Comparison of ENCODE assay signal across 24 cellular contexts in genomic region chr17:28466521-28467048, GRCh38. TPM values are rescaled to one million over a fixed set of nuclear protein-coding genes. Genes with fewer than 3 reads are reported as not detected.
DNase-seq lines count a peak whose midpoint lies in the region; ATAC-seq, FAIRE-seq and TF ChIP-seq lines count a peak whose summit lies in the region.
"Had no signal": no experiment of that assay in that cellular context is flagged by ENCODE, and none has a peak within 500 bp of the region (broad histone marks: within the 10 kb centered on the region; RNA-seq: fewer than 3 reads in every experiment).

No MANE protein-coding gene starts in this region.

- no peak overlapping the region for H2BK5ac ChIP-seq in mesenchymal stem cell (ENCODE audit: low read depth, low read length, poor library complexity, severe bottlenecking)

- TF ChIP-seq EP300 in tibial nerve (IDR thresholded peaks at IDR 0.05) = no peak

- no peak overlapping the region for H2BK120ac ChIP-seq in mesenchymal stem cell (ENCODE audit: low read depth, low read length)

- peaks cover 53% of the 10 kb centered on the region for H3K27me3 Mint-ChIP-seq in astrocyte (ENCODE audit: low read depth, unreplicated experiment)

- H3K14ac ChIP-seq in mesenchymal stem cell (ENCODE audit: low read length in 2 of 2) = no peak overlapping the region

- peak overlapping the region in 10 of 11 experiments; percentile 7 to 72 (median 44); a peak in 18 of 22 replicates for H3K9ac ChIP-seq in BLaER1 treated with 17β-estradiol and CSF1 and Interleukin-3, amounts not matched to agents 10 nM and 100 nM
- H3K9ac ChIP-seq in astrocyte (ENCODE audit: low read length) (no peak overlapping the region), mesenchymal stem cell (ENCODE audit: low read length) (no peak overlapping the region)
- H3K9ac ChIP-seq: parathyroid adenoma had no signal

- H3K4me1 ChIP-seq in BLaER1 treated with 17β-estradiol and CSF1 and Interleukin-3, amounts not matched to agents 10 nM and 100 nM = peaks cover 30 to 78% (median 69%) of the 10 kb centered on the region in 10 experiments
- H3K4me1 ChIP-seq in astrocyte (ENCODE audit: insufficient read depth, low read length) (no peaks in the 10 kb centered on the region), mesenchymal stem cell (ENCODE audit: control insufficient read depth, insufficient read depth, low read depth, low read length) (no peaks in the 10 kb centered on the region), tibial nerve (no peaks in the 10 kb centered on the region)
- H3K4me1 ChIP-seq: parathyroid adenoma, vagina had no signal

- no peak overlapping the region for H2AK5ac ChIP-seq in mesenchymal stem cell (ENCODE audit: low read length, severe bottlenecking)

- H4K20me1 ChIP-seq in BLaER1 treated with 17β-estradiol and CSF1 and Interleukin-3, amounts not matched to agents 10 nM and 100 nM = no peaks in the 10 kb centered on the region
- no peaks in the 10 kb centered on the region for H4K20me1 ChIP-seq in astrocyte (ENCODE audit: insufficient read depth, low read length)

- H3K4me1 Mint-ChIP-seq in astrocyte (ENCODE audit: low read depth, unreplicated experiment) = peaks cover 24% of the 10 kb centered on the region
- H3K4me1 Mint-ChIP-seq: naive thymus-derived CD8-positive, alpha-beta T cell had no signal

- TF ChIP-seq CTCF in astrocyte (IDR thresholded peaks at IDR 0.05; ENCODE audit: insufficient read depth, low read depth, low read length) = no peak
- TF ChIP-seq CTCF in tibial nerve (IDR thresholded peaks at IDR 0.05) = no peak

- H3K4me2 ChIP-seq in BLaER1 treated with 17β-estradiol and CSF1 and Interleukin-3, amounts not matched to agents 10 nM and 100 nM = peak overlapping the region; percentile 54 to 94 (median 84)
- H3K4me2 ChIP-seq in astrocyte (ENCODE audit: low read length) = no peak overlapping the region
- H3K4me2 ChIP-seq in mesenchymal stem cell (ENCODE audit: low read length, poor library complexity, severe bottlenecking) = no peak overlapping the region

- no peaks in the 10 kb centered on the region for H3K9me3 ChIP-seq in BLaER1 treated with 17β-estradiol and CSF1 and Interleukin-3, amounts not matched to agents 10 nM and 100 nM (replicated peaks in 1 of 11)
- H3K9me3 ChIP-seq in astrocyte (ENCODE audit: insufficient read depth, low read depth, low read length) = no peaks in the 10 kb centered on the region
- H3K9me3 ChIP-seq in mesenchymal stem cell (ENCODE audit: control insufficient read depth, low read length) = no peaks in the 10 kb centered on the region
- no peaks in the 10 kb centered on the region for H3K9me3 ChIP-seq in tibial nerve
- H3K9me3 ChIP-seq: lower lobe of right lung, vagina had no signal

- H3K36me3 ChIP-seq in BLaER1 treated with 17β-estradiol and CSF1 and Interleukin-3, amounts not matched to agents 10 nM and 100 nM = no peaks in the 10 kb centered on the region
- H3K36me3 ChIP-seq in astrocyte (ENCODE audit: insufficient read depth, low read length) (no peaks in the 10 kb centered on the region), mesenchymal stem cell (ENCODE audit: control insufficient read depth in 1 of 2, insufficient read depth in 2 of 2, low read depth in 1 of 2, low read length in 2 of 2) (no peaks in the 10 kb centered on the region), tibial nerve (no peaks in the 10 kb centered on the region)
- H3K36me3 ChIP-seq: lower lobe of right lung, vagina had no signal

- peak overlapping the region in 9 of 11 experiments; percentile 65 to 86 (median 78); a peak in 18 of 22 replicates for H3K27ac ChIP-seq in BLaER1 treated with 17β-estradiol and CSF1 and Interleukin-3, amounts not matched to agents 10 nM and 100 nM
- no peak overlapping the region for H3K27ac ChIP-seq in astrocyte (ENCODE audit: low read depth, low read length)
- no peak overlapping the region for H3K27ac ChIP-seq in mesenchymal stem cell (ENCODE audit: low read length, poor library complexity, severe bottlenecking)
- H3K27ac ChIP-seq in tibial nerve = no peak overlapping the region
- H3K27ac ChIP-seq: lower lobe of right lung, parathyroid adenoma, vagina had no signal

- H3K4me3 ChIP-seq in BLaER1 treated with 17β-estradiol and CSF1 and Interleukin-3, amounts not matched to agents 10 nM and 100 nM = peak overlapping the region in 4 of 10 experiments; percentile 2 to 39 (median 12); a peak in 2 of 20 replicates
- H3K4me3 ChIP-seq in astrocyte (ENCODE audit: insufficient read depth, low read depth, low read length) (no peak overlapping the region), mesenchymal stem cell (ENCODE audit: insufficient read depth in 1 of 2, low read depth in 1 of 2, low read length in 2 of 2) (no peak overlapping the region), tibial nerve (no peak overlapping the region)
- H3K4me3 ChIP-seq: lower lobe of right lung, vagina had no signal

- H2BK15ac ChIP-seq in mesenchymal stem cell (ENCODE audit: low read depth, poor library complexity, severe bottlenecking) = no peak overlapping the region

- H3K36me3 Mint-ChIP-seq in astrocyte (ENCODE audit: low read depth, unreplicated experiment) = no peaks in the 10 kb centered on the region
- H3K36me3 Mint-ChIP-seq: brain; CD8-positive, alpha-beta T cell; IgD-negative memory B cell; naive thymus-derived CD8-positive, alpha-beta T cell had no signal

- no peak overlapping the region for H3K27ac Mint-ChIP-seq in astrocyte (ENCODE audit: unreplicated experiment)
- H3K27ac Mint-ChIP-seq: brain; CD8-positive, alpha-beta T cell; dendritic cell treated with granulocyte-macrophage colony-stimulating factor and Interleukin-4, amounts not matched to agents 40 ng/mL and 50 ng/mL, for 4 days; IgD-negative memory B cell; naive thymus-derived CD8-positive, alpha-beta T cell had no signal

- no peak overlapping the region for H2AFZ ChIP-seq in astrocyte (ENCODE audit: low read depth, low read length)
- H2AFZ ChIP-seq in mesenchymal stem cell (ENCODE audit: low read depth, low read length) = no peak overlapping the region
- H2AFZ ChIP-seq: parathyroid adenoma had no signal

- DNase-seq in HuH-7.5 (ENCODE audit: low spot score) (peak; percentile 73), astrocyte (ENCODE audit: low read depth) (peak; percentile 22), mesenchymal stem cell (peak; percentile 12), DMS153 treated with DMSO at 0.1 percent for 48 hours (lab: John Stamatoyannopoulos, UW; ENCODE audit: unreplicated experiment) (no peak), LoVo (ENCODE audit: low spot score) (no peak), tibial nerve (ENCODE audit: low spot score in 2 of 2) (no peak)
- DNase-seq: activated naive CD4-positive, alpha-beta T cell treated with anti-CD3 and anti-CD28 coated beads, Interleukin-2, amount 50 U/mL, for 16 hours; H9; lower lobe of right lung; naive thymus-derived CD8-positive, alpha-beta T cell; NCI-H2029 treated with DMSO at 0.1 percent for 48 hours; NCI-H526 treated with DMSO at 0.1 percent for 48 hours; PC-3; stimulated activated CD4-positive, alpha-beta T cell treated with anti-CD3 and anti-CD28 coated beads, Interleukin-2, amount 100 ng/mL, for 48 hours had no signal

- no peak for TF ChIP-seq POLR2A in tibial nerve (IDR thresholded peaks at IDR 0.05)

- H4K8ac ChIP-seq in mesenchymal stem cell (ENCODE audit: low read length) = no peak overlapping the region

- FAIRE-seq in astrocyte (lab: Jason Lieb, UNC) = no peak

- no peak for ATAC-seq in GM21723 (IDR thresholded peaks at IDR 0.05; ENCODE audit: unreplicated experiment)
- ATAC-seq: CD8-positive, alpha-beta T cell; esophagus mucosa; naive thymus-derived CD8-positive, alpha-beta T cell; PC-3 had no signal

- no peak overlapping the region for H2BK12ac ChIP-seq in mesenchymal stem cell (ENCODE audit: low read length in 2 of 2)

- H3K4me3 Mint-ChIP-seq in astrocyte (ENCODE audit: unreplicated experiment) = no peak overlapping the region
- H3K4me3 Mint-ChIP-seq: brain; CD8-positive, alpha-beta T cell; dendritic cell treated with granulocyte-macrophage colony-stimulating factor and Interleukin-4, amounts not matched to agents 40 ng/mL and 50 ng/mL, for 4 days; H9; IgD-negative memory B cell; naive thymus-derived CD8-positive, alpha-beta T cell had no signal

- no peaks in the 10 kb centered on the region for H3K79me2 ChIP-seq in astrocyte (ENCODE audit: insufficient read depth, low read length)
- H3K79me2 ChIP-seq: parathyroid adenoma had no signal

- peaks cover 0 to 3% (median 0%) of the 10 kb centered on the region in 11 experiments; a peak in 1 of 22 replicates for H3K27me3 ChIP-seq in BLaER1 treated with 17β-estradiol and CSF1 and Interleukin-3, amounts not matched to agents 10 nM and 100 nM
- H3K27me3 ChIP-seq in astrocyte (ENCODE audit: insufficient read depth, low read length) = peaks cover 37% of the 10 kb centered on the region
- H3K27me3 ChIP-seq in mesenchymal stem cell (ENCODE audit: control insufficient read depth in 1 of 2, insufficient read depth in 1 of 2, low read length in 2 of 2) = peaks cover 37 to 67% of the 10 kb centered on the region in 2 experiments
- H3K27me3 ChIP-seq in tibial nerve = peaks cover 0 to 8% of the 10 kb centered on the region in 2 donors
- H3K27me3 ChIP-seq: vagina had no signal

- 48% methylated on average over 5 of the region's 5 CpGs for WGBS in mesenchymal stem cell
- WGBS in tibial nerve, 2 donors = 58 to 61% methylated on average over 3 to 5 of the region's 5 CpGs

- no peaks in the 10 kb centered on the region for H3K9me3 Mint-ChIP-seq in astrocyte (ENCODE audit: unreplicated experiment)
- H3K9me3 Mint-ChIP-seq: CD8-positive, alpha-beta T cell; dendritic cell treated with granulocyte-macrophage colony-stimulating factor and Interleukin-4, amounts not matched to agents 40 ng/mL and 50 ng/mL, for 4 days; H9; IgD-negative memory B cell; naive thymus-derived CD8-positive, alpha-beta T cell had no signal

- H4K91ac ChIP-seq in mesenchymal stem cell (ENCODE audit: low read length) = no peak overlapping the region

- no peak overlapping the region for H3K4ac ChIP-seq in mesenchymal stem cell (ENCODE audit: low read depth in 1 of 2, low read length in 2 of 2)

- no peak overlapping the region for H3K23ac ChIP-seq in mesenchymal stem cell (ENCODE audit: low read length in 2 of 2)

- no peak overlapping the region for H3K18ac ChIP-seq in mesenchymal stem cell (ENCODE audit: low read depth in 1 of 2, low read length in 2 of 2)

- H3K79me1 ChIP-seq in mesenchymal stem cell (replicated peaks; ENCODE audit: low read length, poor library complexity, severe bottlenecking) = no peaks in the 10 kb centered on the region

RNA-seq across cellular contexts. Expression of gene SLC13A2, which starts 6.9 kb away (rescaled TPM):
- total RNA-seq in astrocyte (not detected in 2 replicates), tibial nerve (not detected)
- polyA plus RNA-seq in mesenchymal stem cell (2013, experiment 1 of 2) = not detected
- not detected for polyA plus RNA-seq in mesenchymal stem cell (2013, experiment 2 of 2)
- total RNA-seq: CD8-positive, alpha-beta T cell; esophagus mucosa; H9; lower lobe of right lung; naive thymus-derived CD8-positive, alpha-beta T cell; PC-3; SK-MEL-5; vagina had no signal
- polyA plus RNA-seq: IgD-negative memory B cell; naive thymus-derived CD8-positive, alpha-beta T cell had no signal

RNA-seq across cellular contexts. Expression of gene FOXN1, which starts 39.6 kb away (rescaled TPM):
- total RNA-seq in astrocyte (not detected in 2 replicates), tibial nerve (not detected)
- polyA plus RNA-seq in mesenchymal stem cell (2013, experiment 1 of 2) = not detected
- polyA plus RNA-seq in mesenchymal stem cell (2013, experiment 2 of 2) = not detected
- total RNA-seq: CD8-positive, alpha-beta T cell; H9; naive thymus-derived CD8-positive, alpha-beta T cell; PC-3; SK-MEL-5 had no signal
- polyA plus RNA-seq: IgD-negative memory B cell; naive thymus-derived CD8-positive, alpha-beta T cell had no signal

Comparison
In these comparisons a context has a peak if more than half of its experiments do, and no peak if none do; other contexts are left out.
1. H3K27ac ChIP-seq: peak in BLaER1 treated with 17β-estradiol and CSF1 and Interleukin-3, amounts not matched to agents 10 nM and 100 nM (9 of 11); none in astrocyte (single experiment), mesenchymal stem cell (single experiment) and tibial nerve (0 of 4).
2. H3K4me2 ChIP-seq: peak in BLaER1 treated with 17β-estradiol and CSF1 and Interleukin-3, amounts not matched to agents 10 nM and 100 nM (11 of 11); none in astrocyte (single experiment) and mesenchymal stem cell (single experiment).
3. H3K9ac ChIP-seq: peak in BLaER1 treated with 17β-estradiol and CSF1 and Interleukin-3, amounts not matched to agents 10 nM and 100 nM (10 of 11); none in astrocyte (single experiment) and mesenchymal stem cell (single experiment).
4. DNase-seq: peak in HuH-7.5 (single experiment), astrocyte (single experiment) and mesenchymal stem cell (single experiment); none in DMS153 treated with DMSO at 0.1 percent for 48 hours (single experiment), LoVo (single experiment) and tibial nerve (0 of 2).